ENCODE assay signal across 33 cellular contexts in genomic region chr20:14688045-14688444, GRCh38.
"Had no signal": no experiment of that assay in that cellular context is flagged by ENCODE, and none has a peak within 500 bp of the region (broad histone marks: within the 10 kb centered on the region; RNA-seq: fewer than 3 reads in every experiment).

No MANE protein-coding gene starts in this region.

- H3K27me3 ChIP-seq: ascending aorta, breast epithelium, cardiac muscle cell, colonic mucosa, esophagus squamous epithelium, gastroesophageal sphincter had no signal

- H3K27ac Mint-ChIP-seq: activated B cell treated with CpG ODN at 0.5 μM for 24 hours; activated CD8-positive, alpha-beta T cell treated with anti-CD3 and anti-CD28 coated beads, Interleukin-2, amount 10 ng/mL, durations not matched to agents 7 days and 5 days; activated naive CD4-positive, alpha-beta T cell treated with anti-CD3 and anti-CD28 coated beads, Interleukin-2, amount 10 ng/mL, durations not matched to agents 7 days and 5 days; activated naive CD4-positive, alpha-beta T cell treated with anti-CD3 and anti-CD28 coated beads, Interleukin-2, amount 50 U/mL, for 72 hours; activated naive CD8-positive, alpha-beta T cell treated with anti-CD3 and anti-CD28 coated beads, Interleukin-2, amount 10 ng/mL, durations not matched to agents 7 days and 5 days; activated T-cell treated with anti-CD3 and anti-CD28 coated beads, Interleukin-2, amount 50 U/mL, for 24 hours; activated T-cell treated with anti-CD3 and anti-CD28 coated beads, Interleukin-2, amount 50 U/mL, for 72 hours; brain; T-helper 17 cell; T-helper 2 cell treated with Interferon-gamma antibody and Interleukin-4, amounts not matched to agents 5 μg/mL and 100 μg/mL, for 36 hours had no signal

- ATAC-seq: activated CD4-positive, CD25-positive, alpha-beta regulatory T cell treated with anti-CD3 and anti-CD28 coated beads, Interleukin-2, amount 50 U/mL, for 24 hours; activated CD8-positive, alpha-beta T cell treated with anti-CD3 and anti-CD28 coated beads, Interleukin-2, amount 10 ng/mL, durations not matched to agents 7 days and 5 days; activated naive CD4-positive, alpha-beta T cell treated with anti-CD3 and anti-CD28 coated beads, Interleukin-2, amount 50 U/mL, for 72 hours; activated T-cell treated with anti-CD3 and anti-CD28 coated beads, Interleukin-2, amount 50 U/mL, for 72 hours; gastroesophageal sphincter; T-helper 17 cell had no signal

- H3K36me3 Mint-ChIP-seq: activated naive CD4-positive, alpha-beta T cell treated with anti-CD3 and anti-CD28 coated beads, Interleukin-2, amount 10 ng/mL, durations not matched to agents 7 days and 5 days; activated naive CD4-positive, alpha-beta T cell treated with anti-CD3 and anti-CD28 coated beads, Interleukin-2, amount 50 U/mL, for 72 hours; activated naive CD8-positive, alpha-beta T cell treated with anti-CD3 and anti-CD28 coated beads, Interleukin-2, amount 10 ng/mL, durations not matched to agents 7 days and 5 days; brain had no signal

- H3K4me3 ChIP-seq: ascending aorta, breast epithelium, cardiac muscle cell, colonic mucosa, esophagus squamous epithelium, gastroesophageal sphincter had no signal

- H3K9me3 Mint-ChIP-seq: activated B cell treated with CpG ODN at 0.5 μM for 24 hours; activated naive CD8-positive, alpha-beta T cell treated with anti-CD3 and anti-CD28 coated beads, Interleukin-2, amount 10 ng/mL, durations not matched to agents 7 days and 5 days; brain had no signal

- H3K27me3 Mint-ChIP-seq: activated naive CD4-positive, alpha-beta T cell treated with anti-CD3 and anti-CD28 coated beads, Interleukin-2, amount 10 ng/mL, durations not matched to agents 7 days and 5 days; activated naive CD8-positive, alpha-beta T cell treated with anti-CD3 and anti-CD28 coated beads, Interleukin-2, amount 10 ng/mL, durations not matched to agents 7 days and 5 days; activated T-cell treated with anti-CD3 and anti-CD28 coated beads, Interleukin-2, amount 50 U/mL, for 24 hours; T-helper 17 cell had no signal

- H3K36me3 ChIP-seq: ascending aorta, breast epithelium, cardiac muscle cell, colonic mucosa, esophagus squamous epithelium, gastroesophageal sphincter, WERI-Rb-1 had no signal

- H3K4me1 ChIP-seq: ascending aorta, breast epithelium, colonic mucosa, esophagus squamous epithelium, gastroesophageal sphincter had no signal

- H3K4me3 Mint-ChIP-seq: activated B cell treated with CpG ODN at 0.5 μM for 24 hours; activated CD8-positive, alpha-beta T cell treated with anti-CD3 and anti-CD28 coated beads, Interleukin-2, amount 10 ng/mL, durations not matched to agents 7 days and 5 days; activated naive CD4-positive, alpha-beta T cell treated with anti-CD3 and anti-CD28 coated beads, Interleukin-2, amount 10 ng/mL, durations not matched to agents 7 days and 5 days; activated naive CD8-positive, alpha-beta T cell treated with anti-CD3 and anti-CD28 coated beads, Interleukin-2, amount 10 ng/mL, durations not matched to agents 7 days and 5 days; activated T-cell treated with anti-CD3 and anti-CD28 coated beads, Interleukin-2, amount 50 U/mL, for 24 hours; activated T-cell treated with anti-CD3 and anti-CD28 coated beads, Interleukin-2, amount 50 U/mL, for 72 hours; brain; T-helper 17 cell; T-helper 2 cell treated with Interferon-gamma antibody and Interleukin-4, amounts not matched to agents 5 μg/mL and 100 μg/mL, for 36 hours had no signal

- H3K4me1 Mint-ChIP-seq: activated B cell treated with CpG ODN at 0.5 μM for 24 hours; activated naive CD4-positive, alpha-beta T cell treated with anti-CD3 and anti-CD28 coated beads, Interleukin-2, amount 10 ng/mL, durations not matched to agents 7 days and 5 days; activated naive CD8-positive, alpha-beta T cell treated with anti-CD3 and anti-CD28 coated beads, Interleukin-2, amount 10 ng/mL, durations not matched to agents 7 days and 5 days; T-helper 17 cell had no signal

- FAIRE-seq: endometrium, endothelial cell of umbilical vein had no signal

- DNase-seq: activated B cell treated with CpG ODN at 0.5 μM for 24 hours; activated CD4-positive, alpha-beta T cell treated with anti-CD3 and anti-CD28 coated beads for 48 hours; activated CD4-positive, alpha-beta T cell treated with anti-CD3 and anti-CD28 coated beads, Interleukin-2, amount 50 U/mL, for 1 hour; activated CD4-positive, alpha-beta T cell treated with anti-CD3 and anti-CD28 coated beads, Interleukin-2, amount 50 U/mL, for 48 hours; activated CD8-positive, alpha-beta memory T cell treated with anti-CD3 and anti-CD28 coated beads, Interleukin-2, amount 50 U/mL, for 48 hours; activated CD8-positive, alpha-beta T cell treated with anti-CD3 and anti-CD28 coated beads, Interleukin-2, amount 10 ng/mL, durations not matched to agents 7 days and 5 days; activated gamma-delta T cell; activated naive CD4-positive, alpha-beta T cell; activated naive CD4-positive, alpha-beta T cell treated with anti-CD3 and anti-CD28 coated beads, Interleukin-2, amount 10 ng/mL, durations not matched to agents 7 days and 5 days; activated naive CD8-positive, alpha-beta T cell treated with anti-CD3 and anti-CD28 coated beads, Interleukin-2, amount 10 ng/mL, durations not matched to agents 7 days and 5 days; activated T-cell treated with anti-CD3 and anti-CD28 coated beads for 4 hours; activated T-cell treated with anti-CD3 and anti-CD28 coated beads, Interleukin-2, amount 50 U/mL, for 24 hours; activated T-cell treated with anti-CD3 and anti-CD28 coated beads, Interleukin-2, amount 50 U/mL, for 72 hours; central memory CD4-positive, alpha-beta T cell; cerebellar nuclear complex; colonic mucosa; effector CD8-positive, alpha-beta T cell; esophagus squamous epithelium; T-helper 1 cell; T-helper 17 cell; T1000; WERI-Rb-1 had no signal

- H3K27ac ChIP-seq: ascending aorta, breast epithelium, cardiac muscle cell, colonic mucosa, epithelial cell of prostate, esophagus squamous epithelium, gastroesophageal sphincter, WERI-Rb-1 had no signal

- H3K9me3 ChIP-seq: ascending aorta, breast epithelium, colonic mucosa, esophagus squamous epithelium, gastroesophageal sphincter had no signal
